8 cellular contexts compared by ENCODE assay signal in the genomic region with DNA sequence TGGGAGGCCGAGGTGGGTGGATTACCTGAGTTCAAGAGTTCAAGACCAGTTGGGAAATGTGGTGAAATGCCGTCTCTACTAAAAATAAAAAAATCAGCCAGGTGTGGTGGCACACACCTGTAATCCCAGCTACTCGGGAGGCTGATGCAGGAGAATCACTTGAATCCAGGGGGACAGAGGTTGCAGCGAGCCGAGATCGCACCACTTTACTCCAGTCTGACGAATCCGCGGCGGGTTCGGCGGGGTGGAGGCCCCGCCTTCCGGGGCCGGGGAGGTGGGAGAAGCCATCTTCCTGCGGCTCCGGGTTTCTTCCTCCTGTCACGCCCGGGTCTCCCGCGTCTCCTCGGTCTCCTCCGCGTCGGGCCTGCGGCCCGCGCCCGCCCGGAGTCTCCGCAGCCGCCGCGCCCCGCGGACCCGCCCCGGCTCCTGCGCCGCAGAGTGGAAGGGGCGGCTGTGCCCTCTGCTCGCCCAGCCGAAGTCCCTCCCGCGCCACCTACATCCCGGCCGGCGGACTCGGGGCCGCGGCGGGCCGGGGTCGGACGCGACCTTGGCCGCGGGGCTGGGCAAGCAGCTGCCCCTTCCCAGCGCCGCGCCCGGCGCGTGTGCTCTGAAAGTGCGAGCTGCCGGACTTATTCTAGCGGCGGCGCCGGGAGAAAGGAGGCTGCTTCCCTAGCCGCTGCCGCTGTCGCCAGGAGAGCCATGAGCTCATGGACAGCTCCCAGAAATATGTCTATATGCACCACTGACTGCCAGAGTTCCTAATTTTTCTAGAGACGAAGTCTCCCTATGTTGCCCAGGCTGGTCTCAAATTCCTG.
DNase-seq lines count a peak whose midpoint lies in the region; FAIRE-seq and TF ChIP-seq lines count a peak whose summit lies in the region.
"Not testable (repeated sequence)": the region's sequence is repeated elsewhere in the genome, so short reads cannot be mapped to it uniquely, and the experiment has no call there.

No MANE protein-coding gene starts in this region.

- not testable (repeated sequence) for H3F3A ChIP-seq in smooth muscle cell (ENCODE audit: low read depth)

- not testable (repeated sequence) for H2AFZ ChIP-seq in astrocyte (ENCODE audit: low read depth, low read length); mesenchymal stem cell (ENCODE audit: low read depth, low read length); smooth muscle cell (ENCODE audit: low read depth)

- H3K9me3 Mint-ChIP-seq in astrocyte (ENCODE audit: unreplicated experiment) = not testable (repeated sequence)

- H2BK120ac ChIP-seq in mesenchymal stem cell (ENCODE audit: low read depth, low read length) = not testable (repeated sequence)

- H4K20me1 ChIP-seq in astrocyte (ENCODE audit: insufficient read depth, low read length); smooth muscle cell (ENCODE audit: low read depth): not testable (repeated sequence)

- peak overlapping the region; percentile 78 for H3K4me3 Mint-ChIP-seq in astrocyte (ENCODE audit: unreplicated experiment)

- H3K36me3 ChIP-seq in ES-I3 (ENCODE audit: insufficient read depth, low read length); astrocyte (ENCODE audit: insufficient read depth, low read length); mesenchymal stem cell (ENCODE audit: control insufficient read depth in 1 of 2, insufficient read depth in 2 of 2, low read depth in 1 of 2, low read length in 2 of 2); smooth muscle cell (ENCODE audit: low read depth); urinary bladder (ENCODE audit: insufficient read depth): not testable (repeated sequence)

- H3K4me3 ChIP-seq in astrocyte (ENCODE audit: insufficient read depth, low read depth, low read length) (peak overlapping the region; percentile 28), fibroblast of pulmonary artery (replicated peaks; ENCODE audit: low read depth, low read length) (peak overlapping the region; percentile 38), mesenchymal stem cell (ENCODE audit: insufficient read depth in 1 of 2, low read depth in 1 of 2, low read length in 2 of 2) (peak overlapping the region in 1 of 2 experiments; percentile 44), smooth muscle cell (peak overlapping the region; percentile 41), urinary bladder (ENCODE audit: low read depth, low read length) (peak overlapping the region; percentile 31)

- TF ChIP-seq CTCF in astrocyte (IDR thresholded peaks at IDR 0.05; ENCODE audit: insufficient read depth, low read depth, low read length); fibroblast of pulmonary artery (IDR thresholded peaks at IDR 0.05; ENCODE audit: low read length, missing control alignments); smooth muscle cell (IDR thresholded peaks at IDR 0.05; ENCODE audit: borderline replicate concordance, insufficient read depth, poor library complexity, severe bottlenecking): not testable (repeated sequence)

- WGBS in mesenchymal stem cell = 51% methylated on average over 4 of the region's 74 CpGs
- 20% methylated on average over 11 of the region's 74 CpGs for WGBS in smooth muscle cell (ENCODE audit: low lambda C conversion rate)
- 8% methylated on average over 31 of the region's 74 CpGs for WGBS in urinary bladder

- H2AK5ac ChIP-seq in mesenchymal stem cell (ENCODE audit: low read length, severe bottlenecking) = not testable (repeated sequence)

- H3K9ac ChIP-seq in ES-I3 (ENCODE audit: low read depth, low read length) = peak overlapping the region; percentile 36; the same call in 1 of the 2 replicates
- not testable (repeated sequence) for H3K9ac ChIP-seq in astrocyte (ENCODE audit: low read length); mesenchymal stem cell (ENCODE audit: low read length); smooth muscle cell (ENCODE audit: low read depth)

- H3K27me3 Mint-ChIP-seq in astrocyte (ENCODE audit: low read depth, unreplicated experiment) = not testable (repeated sequence)

- H3K23ac ChIP-seq in mesenchymal stem cell (ENCODE audit: low read length in 2 of 2) = not testable (repeated sequence)

- FAIRE-seq in astrocyte (lab: Jason Lieb, UNC) = not testable (repeated sequence)

- not testable (repeated sequence) for H3K27ac ChIP-seq in astrocyte (ENCODE audit: low read depth, low read length); mesenchymal stem cell (ENCODE audit: low read length, poor library complexity, severe bottlenecking); smooth muscle cell (ENCODE audit: low read depth); urinary bladder (ENCODE audit: low read depth)

- not testable (repeated sequence) for H2BK15ac ChIP-seq in mesenchymal stem cell (ENCODE audit: low read depth, poor library complexity, severe bottlenecking)

- not testable (repeated sequence) for H3K36me3 Mint-ChIP-seq in astrocyte (ENCODE audit: low read depth, unreplicated experiment)

- not testable (repeated sequence) for H3K14ac ChIP-seq in mesenchymal stem cell (ENCODE audit: low read length in 2 of 2)

- not testable (repeated sequence) for H3K79me2 ChIP-seq in astrocyte (ENCODE audit: insufficient read depth, low read length); smooth muscle cell (ENCODE audit: low read depth)

- not testable (repeated sequence) for H3K79me1 ChIP-seq in mesenchymal stem cell (replicated peaks; ENCODE audit: low read length, poor library complexity, severe bottlenecking)

- DNase-seq in NCI-H345 treated with DMSO at 0.1 percent for 48 hours (lab: John Stamatoyannopoulos, UW; ENCODE audit: unreplicated experiment) (peak; percentile 8), astrocyte (ENCODE audit: low read depth) (peak; percentile 4), fibroblast of pulmonary artery (ENCODE audit: low read depth) (peak; percentile 2), mesenchymal stem cell (peak; percentile 46)
- DNase-seq in activated CD4-positive, alpha-beta T cell treated with anti-CD3 and anti-CD28 coated beads, Interleukin-2, amount 50 U/mL, for 48 hours = peak; percentile 41 to 49
- not testable (repeated sequence) for DNase-seq in smooth muscle cell (lab: John Stamatoyannopoulos, UW; ENCODE audit: unreplicated experiment)

- not testable (repeated sequence) for H2BK5ac ChIP-seq in mesenchymal stem cell (ENCODE audit: low read depth, low read length, poor library complexity, severe bottlenecking)

- H3K4me2 ChIP-seq in astrocyte (ENCODE audit: low read length) = peak overlapping the region; percentile 67
- H3K4me2 ChIP-seq in mesenchymal stem cell (ENCODE audit: low read length, poor library complexity, severe bottlenecking) = peak overlapping the region; percentile 5
- H3K4me2 ChIP-seq in smooth muscle cell = peak overlapping the region; percentile 85

- not testable (repeated sequence) for H3K4ac ChIP-seq in mesenchymal stem cell (ENCODE audit: low read depth in 1 of 2, low read length in 2 of 2)

- H3K18ac ChIP-seq in mesenchymal stem cell (ENCODE audit: low read depth in 1 of 2, low read length in 2 of 2) = not testable (repeated sequence)

- H3K9me3 ChIP-seq in ES-I3 (ENCODE audit: control insufficient read depth, insufficient read depth, low read length); astrocyte (ENCODE audit: insufficient read depth, low read depth, low read length); mesenchymal stem cell (ENCODE audit: control insufficient read depth, low read length); smooth muscle cell (replicated peaks; ENCODE audit: low read depth): not testable (repeated sequence)

- H4K8ac ChIP-seq in mesenchymal stem cell (ENCODE audit: low read length) = not testable (repeated sequence)

- H3K27me3 ChIP-seq in astrocyte (ENCODE audit: insufficient read depth, low read length); mesenchymal stem cell (ENCODE audit: control insufficient read depth in 1 of 2, insufficient read depth in 1 of 2, low read length in 2 of 2); smooth muscle cell (ENCODE audit: low read depth): not testable (repeated sequence)

- not testable (repeated sequence) for H3K4me1 ChIP-seq in ES-I3 (ENCODE audit: insufficient read depth, low read length); astrocyte (ENCODE audit: insufficient read depth, low read length); mesenchymal stem cell (ENCODE audit: control insufficient read depth, insufficient read depth, low read depth, low read length); smooth muscle cell (ENCODE audit: low read depth); urinary bladder (ENCODE audit: insufficient read depth)

- H3K27ac Mint-ChIP-seq in astrocyte (ENCODE audit: unreplicated experiment) = not testable (repeated sequence)

- H4K91ac ChIP-seq in mesenchymal stem cell (ENCODE audit: low read length) = not testable (repeated sequence)

- not testable (repeated sequence) for H2BK12ac ChIP-seq in mesenchymal stem cell (ENCODE audit: low read length in 2 of 2)

- H3K4me1 Mint-ChIP-seq in astrocyte (ENCODE audit: low read depth, unreplicated experiment) = not testable (repeated sequence)

Comparison
In these comparisons a context has a peak if more than half of its experiments do, and no peak if none do; other contexts are left out.
1. H3K4me2 ChIP-seq: peak in every context shown above with its lines; median percentile 85 in smooth muscle cell; 67 in astrocyte; 5 in mesenchymal stem cell.